Comparison of ENCODE assay signal across 1 cellular context in genomic region chr3:169966086-169966950, GRCh38.
A peak's percentile ranks its signal among the peaks of the same experiment; 100 is the strongest.
TF ChIP-seq lines count a peak whose summit lies in the region.

SEC62 (plus strand) TSS chr3:169966807; CDS start chr3:169966823, 16 bp downstream.

TF ChIP-seq in HepG2, 621 proteins besides CTCF, POLR2A, EP300 and RAD21 (continued from another document and continues in another):
- TF ChIP-seq ZBTB40 (IDR thresholded peaks at IDR 0.05): no peak
- no peak for TF ChIP-seq ZBTB40 (CRISPR knock-in tag; IDR thresholded peaks at IDR 0.05)
- no peak for TF ChIP-seq SP2 (CRISPR knock-in tag; IDR thresholded peaks at IDR 0.05)
- TF ChIP-seq NFAT5 (CRISPR knock-in tag; IDR thresholded peaks at IDR 0.05): no peak; the same call in 1 of the 2 replicates
- peak; percentile 80 for TF ChIP-seq GABPB1 (CRISPR knock-in tag; IDR thresholded peaks at IDR 0.05)
- no peak; the same call in 1 of the 2 replicates for TF ChIP-seq ZNF558 (CRISPR knock-in tag; IDR thresholded peaks at IDR 0.05; ENCODE audit: borderline replicate concordance)
- TF ChIP-seq ZHX1 (CRISPR knock-in tag; IDR thresholded peaks at IDR 0.05; ENCODE audit: low read depth): 0 out of 2 replicates have a peak, but pooled peaks have one; percentile 78
- peak; percentile 36; the same call in 1 of the 2 replicates for TF ChIP-seq KDM1A (CRISPR knock-in tag; IDR thresholded peaks at IDR 0.05)
- peak; percentile 57; the same call in 1 of the 2 replicates for TF ChIP-seq NR2C2 (CRISPR knock-in tag; IDR thresholded peaks at IDR 0.05; ENCODE audit: borderline replicate concordance)
- TF ChIP-seq IKZF1 (IDR thresholded peaks at IDR 0.05): no peak
- TF ChIP-seq ZNF605 (CRISPR knock-in tag; IDR thresholded peaks at IDR 0.05): peak; percentile 84
- no peak for TF ChIP-seq PRDM4 (CRISPR knock-in tag; IDR thresholded peaks at IDR 0.05; ENCODE audit: borderline replicate concordance)
- peak; percentile 59; the same call in 1 of the 2 replicates for TF ChIP-seq ZNF576 (CRISPR knock-in tag; IDR thresholded peaks at IDR 0.05)
- no peak for TF ChIP-seq ZNF17 (CRISPR knock-in tag; IDR thresholded peaks at IDR 0.05)
- peak; percentile 12; the same call in 1 of the 2 replicates for TF ChIP-seq ZNF646 (CRISPR knock-in tag; IDR thresholded peaks at IDR 0.05)
- TF ChIP-seq MAFK (conservative IDR thresholded peaks at IDR 0.05 in 1 of 2, IDR thresholded peaks at IDR 0.05 in 1 of 2; ENCODE audit: low read length in 2 of 2): no peak
- no peak for TF ChIP-seq ZNF326 (CRISPR knock-in tag; IDR thresholded peaks at IDR 0.05; ENCODE audit: borderline replicate concordance)
- TF ChIP-seq MIER2 (CRISPR knock-in tag; IDR thresholded peaks at IDR 0.05): no peak
- TF ChIP-seq HNRNPL (IDR thresholded peaks at IDR 0.05; ENCODE audit: low read depth, low read length): no peak
- TF ChIP-seq SP1 (IDR thresholded peaks at IDR 0.05): no peak
- peak; percentile 55; the same call in 1 of the 2 replicates for TF ChIP-seq SP1 (CRISPR knock-in tag; IDR thresholded peaks at IDR 0.05)
- TF ChIP-seq NKX3-1 (CRISPR knock-in tag; IDR thresholded peaks at IDR 0.05): no peak
- peak in 1 of 2 experiments; percentile 64; a peak in 2 of 4 replicates for TF ChIP-seq ATF4 (CRISPR knock-in tag; IDR thresholded peaks at IDR 0.05)
- peak; percentile 91; the same call in 1 of the 2 replicates for TF ChIP-seq ARID2 (CRISPR knock-in tag; IDR thresholded peaks at IDR 0.05; ENCODE audit: borderline replicate concordance)
